ENCODE assay signal across 13 cellular contexts in the genomic region with DNA sequence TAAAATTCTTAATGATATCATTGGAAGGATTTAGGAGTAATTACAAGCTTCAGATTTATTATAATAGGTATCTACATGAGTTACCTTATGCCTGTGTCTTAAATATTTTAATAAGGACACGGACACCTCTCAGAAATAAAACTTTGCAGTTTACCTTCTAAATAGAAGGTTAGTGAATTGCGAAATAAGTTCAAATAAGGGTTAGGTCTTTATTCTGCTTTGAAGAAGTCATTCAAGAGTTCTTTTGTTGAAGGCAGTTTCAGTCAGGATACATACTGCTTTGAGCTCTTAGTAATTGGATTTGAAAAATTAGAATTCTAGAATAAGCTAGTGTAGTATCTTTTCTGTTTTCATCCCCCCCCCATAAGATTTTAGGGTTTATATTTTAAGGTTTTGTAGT. TPM values are rescaled to one million over a fixed set of nuclear protein-coding genes. Genes with fewer than 3 reads are reported as not detected.
A peak's percentile ranks its signal among the peaks of the same experiment; 100 is the strongest.
DNase-seq lines count a peak whose midpoint lies in the region; ATAC-seq and TF ChIP-seq lines count a peak whose summit lies in the region.
"Had no signal": no experiment of that assay in that cellular context is flagged by ENCODE, and none has a peak within 500 bp of the region (broad histone marks: within the 10 kb centered on the region; RNA-seq: fewer than 3 reads in every experiment).

No MANE protein-coding gene starts in this region.

- no peak for DNase-seq in activated naive CD8-positive, alpha-beta T cell treated with anti-CD3 and anti-CD28 coated beads, Interleukin-2, amount 50 U/mL, for 24 hours
- DNase-seq in T-cell (no peak), iris pigment epithelial cell (ENCODE audit: low read depth) (peak; percentile 12), GM13977 (ENCODE audit: low spot score) (no peak), Calu3 (no peak), SHP77 (lab: John Stamatoyannopoulos, UW) (no peak)
- DNase-seq: ACHN; CD4-positive, CD25-positive, alpha-beta regulatory T cell; DMS79; GOT3; KBM-7 had no signal

- H3K27ac Mint-ChIP-seq in activated naive CD8-positive, alpha-beta T cell, result peak overlapping the region; percentile 61
- no peak overlapping the region for H3K27ac Mint-ChIP-seq in activated naive CD8-positive, alpha-beta T cell treated with anti-CD3 and anti-CD28 coated beads, Interleukin-2, amount 50 U/mL, for 24 hours
- peak overlapping the region; percentile 53 to 65 for H3K27ac Mint-ChIP-seq in T-cell
- no peak overlapping the region for H3K27ac Mint-ChIP-seq in Calu3 (ENCODE audit: unreplicated experiment)

- H3K27me3 Mint-ChIP-seq in activated naive CD8-positive, alpha-beta T cell, result no peaks in the 10 kb centered on the region
- no peaks in the 10 kb centered on the region for H3K27me3 Mint-ChIP-seq in activated naive CD8-positive, alpha-beta T cell treated with anti-CD3 and anti-CD28 coated beads, Interleukin-2, amount 50 U/mL, for 24 hours
- H3K27me3 Mint-ChIP-seq in T-cell (no peaks in the 10 kb centered on the region), Calu3 (ENCODE audit: unreplicated experiment) (no peaks in the 10 kb centered on the region)
- H3K27me3 Mint-ChIP-seq: CD4-positive, CD25-positive, alpha-beta regulatory T cell had no signal

- intact Hi-C loops in Calu3 (cut with micrococcal nuclease; ENCODE audit: unreplicated experiment), result no loop called here

- no TSS peak for BruUV-seq in Calu3 (replicated peaks; lab: Mats Ljungman, UMichigan)

- TF ChIP-seq CTCF in GM13977 (IDR thresholded peaks at IDR 0.05; ENCODE audit: extremely low read depth, insufficient read depth, missing control alignments), result no peak
- TF ChIP-seq CTCF in Calu3 (IDR thresholded peaks at IDR 0.05; ENCODE audit: unreplicated experiment), result no peak

- no peak for ATAC-seq in activated naive CD8-positive, alpha-beta T cell treated with anti-CD3 and anti-CD28 coated beads, Interleukin-2, amount 50 U/mL, for 24 hours
- no peak for ATAC-seq in T-cell (replicated peaks in 1 of 4)
- ATAC-seq: GM12878 had no signal

- POLR2A ChIA-PET in T-cell (lab: Charles Lee), result no interaction called here

- peaks cover 26% of the 10 kb centered on the region for H3K36me3 Mint-ChIP-seq in activated naive CD8-positive, alpha-beta T cell
- peaks cover 63% of the 10 kb centered on the region for H3K36me3 Mint-ChIP-seq in activated naive CD8-positive, alpha-beta T cell treated with anti-CD3 and anti-CD28 coated beads, Interleukin-2, amount 50 U/mL, for 24 hours (ENCODE audit: low read depth)
- H3K36me3 Mint-ChIP-seq in T-cell, result peaks cover 86% of the 10 kb centered on the region
- peaks cover 20% of the 10 kb centered on the region for H3K36me3 Mint-ChIP-seq in Calu3 (ENCODE audit: insufficient read depth, unreplicated experiment)

- H3K9me3 Mint-ChIP-seq in activated naive CD8-positive, alpha-beta T cell (ENCODE audit: low read depth), result no peaks in the 10 kb centered on the region
- H3K9me3 Mint-ChIP-seq in activated naive CD8-positive, alpha-beta T cell treated with anti-CD3 and anti-CD28 coated beads, Interleukin-2, amount 50 U/mL, for 24 hours, result peaks cover 3% of the 10 kb centered on the region
- H3K9me3 Mint-ChIP-seq in T-cell (no peaks in the 10 kb centered on the region), Calu3 (ENCODE audit: low read depth, unreplicated experiment) (peaks cover 3% of the 10 kb centered on the region)

- CTCF ChIA-PET in T-cell (lab: Charles Lee), result interaction anchor here in 1 of 2 donors (0.5 kb wide), 1 partner anchor 12 kb away, joined by 3 read pairs; no protein-coding TSS in a partner anchor
- CTCF ChIA-PET in Calu3 (lab: Charles Lee), result no interaction called here

- no peak overlapping the region for H3K4me3 Mint-ChIP-seq in activated naive CD8-positive, alpha-beta T cell
- no peak overlapping the region for H3K4me3 Mint-ChIP-seq in activated naive CD8-positive, alpha-beta T cell treated with anti-CD3 and anti-CD28 coated beads, Interleukin-2, amount 50 U/mL, for 24 hours
- H3K4me3 Mint-ChIP-seq in T-cell (no peak overlapping the region), Calu3 (ENCODE audit: low read depth, unreplicated experiment) (no peak overlapping the region)
- H3K4me3 Mint-ChIP-seq: CD4-positive, CD25-positive, alpha-beta regulatory T cell had no signal

- peaks cover 41% of the 10 kb centered on the region for H3K4me1 Mint-ChIP-seq in activated naive CD8-positive, alpha-beta T cell (ENCODE audit: low read depth)
- H3K4me1 Mint-ChIP-seq in activated naive CD8-positive, alpha-beta T cell treated with anti-CD3 and anti-CD28 coated beads, Interleukin-2, amount 50 U/mL, for 24 hours, result peaks cover 12% of the 10 kb centered on the region
- H3K4me1 Mint-ChIP-seq in T-cell (peaks cover 28 to 52% (median 41%) of the 10 kb centered on the region in 3 donors), Calu3 (ENCODE audit: low read depth, unreplicated experiment) (no peaks in the 10 kb centered on the region)

- in situ Hi-C loops in GM13977 (cut with MboI; ENCODE audit: low pct_unique_long_range_greater_than_20kb, low sequenced_read_pairs, unreplicated experiment), result no loop called here

RNA-seq across cellular contexts. Expression of a gene that starts 53.0 kb away (rescaled TPM):
- total RNA-seq in T-cell (10 to 100 TPM; 45.7 to 93.7 (median 49.6) TPM), Calu3 (2022) (23.7 and 27.0 TPM in 2 replicates)

Comparison
In these comparisons a context has a peak if more than half of its experiments do, and no peak if none do; other contexts are left out.
1. H3K27ac Mint-ChIP-seq: peak in activated naive CD8-positive, alpha-beta T cell (single experiment) and T-cell (2 of 2); none in activated naive CD8-positive, alpha-beta T cell treated with anti-CD3 and anti-CD28 coated beads, Interleukin-2, amount 50 U/mL, for 24 hours (single experiment) and Calu3 (single experiment).